Comparison of ENCODE assay signal across 8 cellular contexts in genomic region chr19:46697142-46697960, GRCh38. TPM values are rescaled to one million over a fixed set of nuclear protein-coding genes. Genes with fewer than 3 reads are reported as not detected.
DNase-seq lines count a peak whose midpoint lies in the region; ATAC-seq, FAIRE-seq and TF ChIP-seq lines count a peak whose summit lies in the region.

No MANE protein-coding gene starts in this region.

- no peaks in the 10 kb centered on the region for H3K9me3 ChIP-seq in kidney (ENCODE audit: control insufficient read depth in 1 of 2, low read length in 2 of 2)

- H3K27ac ChIP-seq in brain microvascular endothelial cell (no peak overlapping the region), kidney (ENCODE audit: low read depth in 2 of 2, low read length in 2 of 2) (no peak overlapping the region)

- peak; percentile 52 for ATAC-seq in stimulated activated naive CD8-positive, alpha-beta T cell treated with anti-CD3 and anti-CD28 coated beads, Interleukin-15, amount 100 ng/mL, for 72 hours

- intact Hi-C loops in kidney (cut with DNase I), result no loop called here

- no peak overlapping the region for H3K9ac ChIP-seq in kidney (ENCODE audit: low read length in 2 of 2)

- FAIRE-seq in kidney (lab: Jason Lieb, UNC), result no peak
- FAIRE-seq in GM12892 (lab: Jason Lieb, UNC), result no peak

- no peaks in the 10 kb centered on the region for H3K9me3 Mint-ChIP-seq in stimulated activated naive CD8-positive, alpha-beta T cell treated with anti-CD3 and anti-CD28 coated beads, Interleukin-15, amount 100 ng/mL, for 72 hours

- H3K4me3 Mint-ChIP-seq in stimulated activated naive CD8-positive, alpha-beta T cell treated with anti-CD3 and anti-CD28 coated beads, Interleukin-15, amount 100 ng/mL, for 72 hours, result no peak overlapping the region

- no peaks in the 10 kb centered on the region for H3K4me1 Mint-ChIP-seq in stimulated activated naive CD8-positive, alpha-beta T cell treated with anti-CD3 and anti-CD28 coated beads, Interleukin-15, amount 100 ng/mL, for 72 hours

- H3K27me3 Mint-ChIP-seq in stimulated activated naive CD8-positive, alpha-beta T cell treated with anti-CD3 and anti-CD28 coated beads, Interleukin-15, amount 100 ng/mL, for 72 hours, result no peaks in the 10 kb centered on the region

- no peaks in the 10 kb centered on the region for H3K27me3 ChIP-seq in brain microvascular endothelial cell (replicated peaks)

- H3K4me1 ChIP-seq in kidney (ENCODE audit: control insufficient read depth in 1 of 2, insufficient read depth in 1 of 2, low read depth in 1 of 2, low read length in 2 of 2), result peaks cover 0 to 2% of the 10 kb centered on the region in 2 donors

- H3K27ac Mint-ChIP-seq in stimulated activated naive CD8-positive, alpha-beta T cell treated with anti-CD3 and anti-CD28 coated beads, Interleukin-15, amount 100 ng/mL, for 72 hours, result peak overlapping the region in 1 of 2 donors; percentile 67

- H3K36me3 ChIP-seq in brain microvascular endothelial cell (replicated peaks), result peaks cover 77% of the 10 kb centered on the region
- peaks cover 35 to 43% of the 10 kb centered on the region in 2 donors for H3K36me3 ChIP-seq in kidney (ENCODE audit: control insufficient read depth in 1 of 2, insufficient read depth in 2 of 2, low read length in 2 of 2)

- TF ChIP-seq POLR2A in NB4 (IDR thresholded peaks at IDR 0.05; ENCODE audit: extremely low read depth, insufficient read length) (no peak), GM12892 (IDR thresholded peaks at IDR 0.05; ENCODE audit: low read depth, low read length) (no peak)

- TF ChIP-seq CTCF in AG09319 (IDR thresholded peaks at IDR 0.05; ENCODE audit: low read depth, low read length), result no peak
- no peak for TF ChIP-seq CTCF in NB4 (IDR thresholded peaks at IDR 0.05; ENCODE audit: low read depth, low read length)
- TF ChIP-seq CTCF in brain microvascular endothelial cell (IDR thresholded peaks at IDR 0.05; ENCODE audit: low read depth, low read length, missing control alignments), result no peak
- TF ChIP-seq CTCF in kidney (IDR thresholded peaks at IDR 0.05; ENCODE audit: borderline replicate concordance, extremely low read depth, insufficient read depth), result no peak

- peak; percentile 50 for DNase-seq in AG09319 (ENCODE audit: extremely low read depth, low read depth)
- DNase-seq in NB4 (ENCODE audit: low read depth), result peak; percentile 100
- DNase-seq in brain microvascular endothelial cell, result peak; percentile 73
- peak; percentile 97 for DNase-seq in kidney
- no peak for DNase-seq in stimulated activated naive CD8-positive, alpha-beta T cell treated with anti-CD3 and anti-CD28 coated beads, Interleukin-15, amount 100 ng/mL, for 72 hours
- DNase-seq in HK-2 (ENCODE audit: unreplicated experiment), result no peak
- DNase-seq in A172 (ENCODE audit: low spot score), result no peak
- no peak for DNase-seq in GM12892 (ENCODE audit: insufficient read length)

- H3K4me3 ChIP-seq in NB4 (ENCODE audit: low read depth, low read length) (no peak overlapping the region), brain microvascular endothelial cell (ENCODE audit: low read depth, low read length) (peak overlapping the region; percentile 35), kidney (ENCODE audit: low read length in 2 of 2) (no peak overlapping the region)

- in situ Hi-C loops in brain microvascular endothelial cell (cut with HindIII; ENCODE audit: low pct_ligation_motif_present, low sequenced_read_pairs), result no loop called here

RNA-seq across cellular contexts. Expression of gene PRKD2, which starts 19.6 kb away (rescaled TPM):
- total RNA-seq in kidney, result 69.8 TPM
- polyA plus RNA-seq in kidney (ENCODE audit: insufficient read depth, low read depth, low replicate concordance), result 26.7 TPM
- 13.3 and 18.8 TPM in 2 replicates for total RNA-seq in A172 (2014; rRNA removed; shearing (Covaris generic))
- polyA plus RNA-seq in GM12892 (2012; ENCODE audit: missing spikeins), result 31.9 TPM

RNA-seq across cellular contexts. Expression of gene DACT3, which starts 36.4 kb away (rescaled TPM):
- 10.4 TPM for total RNA-seq in kidney
- 5.4 TPM for polyA plus RNA-seq in kidney (ENCODE audit: insufficient read depth, low read depth, low replicate concordance)
- total RNA-seq in A172 (2014; rRNA removed; shearing (Covaris generic)), result 0.84 and 1.1 TPM in 2 replicates
- polyA plus RNA-seq in GM12892 (2012; ENCODE audit: missing spikeins), result 1.7 TPM

RNA-seq across cellular contexts. Expression of gene FKRP, which starts 48.5 kb away (rescaled TPM):
- 20.5 TPM for total RNA-seq in kidney
- polyA plus RNA-seq in kidney (ENCODE audit: insufficient read depth, low read depth, low replicate concordance), result 11.8 TPM
- total RNA-seq in A172 (2014; rRNA removed; shearing (Covaris generic)), result 6.4 and 14.2 TPM in 2 replicates
- polyA plus RNA-seq in GM12892 (2012; ENCODE audit: missing spikeins), result 4.0 TPM

RNA-seq across cellular contexts. Expression of gene STRN4, which starts 48.9 kb away (rescaled TPM):
- 74.9 TPM for total RNA-seq in kidney
- 31.5 TPM for polyA plus RNA-seq in kidney (ENCODE audit: insufficient read depth, low read depth, low replicate concordance)
- 35.5 and 47.9 TPM in 2 replicates for total RNA-seq in A172 (2014; rRNA removed; shearing (Covaris generic))
- polyA plus RNA-seq in GM12892 (2012; ENCODE audit: missing spikeins), result 26.8 TPM

Comparison
In these comparisons a context has a peak if more than half of its experiments do, and no peak if none do; other contexts are left out.
1. DNase-seq: peak in AG09319 (single experiment), NB4 (single experiment), brain microvascular endothelial cell (single experiment) and kidney (single experiment); none in stimulated activated naive CD8-positive, alpha-beta T cell treated with anti-CD3 and anti-CD28 coated beads, Interleukin-15, amount 100 ng/mL, for 72 hours (0 of 2), HK-2 (single experiment), A172 (single experiment) and GM12892 (single experiment).